Comparison of ENCODE assay signal across 1 cellular context in genomic region chr2:189658808-189659207, GRCh38.
TF ChIP-seq lines count a peak whose summit lies in the region.

No MANE protein-coding gene starts in this region.

TF ChIP-seq in SK-N-SH, 30 proteins besides CTCF, POLR2A, EP300 and RAD21 (continued from another document):
- TF ChIP-seq PBX3 (IDR thresholded peaks at IDR 0.05) (no peak), SIN3A (IDR thresholded peaks at IDR 0.05; ENCODE audit: borderline replicate concordance, low read depth, low read length) (no peak), YY1 (IDR thresholded peaks at IDR 0.05; ENCODE audit: low read depth) (no peak), FOXJ3 (CRISPR knock-in tag; IDR thresholded peaks at IDR 0.05) (no peak), MAX (IDR thresholded peaks at IDR 0.05; ENCODE audit: low read depth) (no peak), MXI1 (IDR thresholded peaks at IDR 0.05; ENCODE audit: low read depth, low read length) (no peak), ZBTB33 (IDR thresholded peaks at IDR 0.05; ENCODE audit: borderline replicate concordance, low read depth) (no peak), POLR2AphosphoS5 (IDR thresholded peaks at IDR 0.05; ENCODE audit: low read depth, low read length) (no peak)
TF ChIP-seq in SK-N-SH: peak in this region for 0.
